In the genomic region with DNA sequence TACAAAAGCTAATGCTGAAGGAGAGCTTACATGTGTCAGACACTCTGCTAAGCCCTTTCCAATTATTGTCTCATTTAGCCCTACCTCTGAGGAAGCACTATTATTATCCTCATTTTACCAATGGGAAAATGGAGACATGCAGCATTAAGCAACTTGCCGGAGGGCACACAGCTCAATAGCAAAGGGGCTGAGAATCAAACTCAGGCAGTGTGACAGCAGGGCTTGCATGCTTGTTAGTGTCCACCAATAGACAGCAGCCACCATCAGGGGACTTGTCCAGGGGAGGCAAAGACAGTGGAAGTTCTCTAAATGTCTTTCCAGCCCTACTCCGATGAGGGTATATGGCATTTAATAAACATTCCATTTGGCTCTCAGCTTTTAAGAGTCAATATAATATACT, we compare ENCODE assay signal across 31 cellular contexts.
"Had no signal": no experiment of that assay in that cellular context is flagged by ENCODE, and none has a peak within 500 bp of the region (broad histone marks: within the 10 kb centered on the region; RNA-seq: fewer than 3 reads in every experiment).

No MANE protein-coding gene starts in this region.

- H3K4me1 ChIP-seq: colonic mucosa, uterus had no signal

- H3K4me3 ChIP-seq: adrenal gland, body of pancreas, cardiac muscle cell, colonic mucosa, gastroesophageal sphincter, left ventricle myocardium inferior, right atrium auricular region, smooth muscle cell, uterus had no signal

- ATAC-seq: body of pancreas; gastroesophageal sphincter; stimulated activated memory B cell treated with anti-CD40 and anti-IgM and Interleukin-4, amounts not matched to agents 10 μg/mL and 1 μg/mL and 100 μg/mL, for 72 hours; stimulated activated naive CD8-positive, alpha-beta T cell treated with anti-CD3 and anti-CD28 coated beads, Interleukin-15, amount 100 ng/mL, for 72 hours had no signal

- H3K36me3 ChIP-seq: adrenal gland, cardiac muscle cell, colonic mucosa, gastroesophageal sphincter, left ventricle myocardium inferior, right atrium auricular region, uterus had no signal

- H3K27ac ChIP-seq: adrenal gland, body of pancreas, cardiac muscle cell, colonic mucosa, gastroesophageal sphincter, left ventricle myocardium inferior, right atrium auricular region, uterus had no signal

- DNase-seq: activated CD4-positive, alpha-beta memory T cell treated with anti-CD3 and anti-CD28 coated beads for 36 hours; activated CD4-positive, alpha-beta T cell treated with anti-CD3 and anti-CD28 coated beads, Interleukin-2, amount 10 ng/mL, durations not matched to agents 24 days and 14 days; activated CD4-positive, CD25-positive, alpha-beta regulatory T cell treated with anti-CD3 and anti-CD28 coated beads, Interleukin-2, amount 50 U/mL, for 72 hours; activated CD8-positive, alpha-beta memory T cell treated with anti-CD3 and anti-CD28 coated beads, Interleukin-2, amount 50 U/mL, for 4 hours; activated effector memory CD4-positive, alpha-beta T cell treated with anti-CD3 and anti-CD28 coated beads, Interleukin-2, amount 50 U/mL, for 16 hours; activated naive CD4-positive, alpha-beta T cell treated with anti-CD3 and anti-CD28 coated beads for 36 hours; activated naive CD8-positive, alpha-beta T cell treated with anti-CD3 and anti-CD28 coated beads for 36 hours; activated T-cell treated with anti-CD3 and anti-CD28 coated beads, Interleukin-2, amount 50 U/mL, for 1 hour; adrenal gland; aorta; body of pancreas; cerebellar nuclear complex; colonic mucosa; effector memory CD4-positive, alpha-beta T cell; erythroblast; head of caudate nucleus; left ventricle myocardium inferior; naive B cell; occipital lobe; stimulated activated CD4-positive, alpha-beta T cell treated with anti-CD3 and anti-CD28 coated beads, Interleukin-1b, Interleukin-23, amount 100 ng/mL, for 48 hours; stimulated activated CD4-positive, alpha-beta T cell treated with anti-CD3 and anti-CD28 coated beads, Interleukin-4, amount 100 ng/mL, for 4 hours; stimulated activated CD8-positive, alpha-beta memory T cell treated with anti-CD3 and anti-CD28 coated beads, Interleukin-4, amount 100 ng/mL, for 48 hours; stimulated activated naive CD8-positive, alpha-beta T cell treated with anti-CD3 and anti-CD28 coated beads, Interleukin-15, amount 100 ng/mL, for 72 hours; substantia nigra; T-helper 2 cell; uterus had no signal

- H3K9me3 ChIP-seq: adrenal gland, body of pancreas, colonic mucosa, gastroesophageal sphincter, left ventricle myocardium inferior, right atrium auricular region, uterus had no signal

- H3K27me3 ChIP-seq: adrenal gland, body of pancreas, cardiac muscle cell, colonic mucosa, gastroesophageal sphincter, right atrium auricular region, uterus had no signal
